24 cellular contexts compared by ENCODE assay signal in genomic region chr1:10940838-10941237, GRCh38.
DNase-seq lines count a peak whose midpoint lies in the region; ATAC-seq and TF ChIP-seq lines count a peak whose summit lies in the region.
"Had no signal": no experiment of that assay in that cellular context is flagged by ENCODE, and none has a peak within 500 bp of the region (broad histone marks: within the 10 kb centered on the region; RNA-seq: fewer than 3 reads in every experiment).

No MANE protein-coding gene starts in this region.

- peaks cover 81% of the 10 kb centered on the region for H3K27me3 Mint-ChIP-seq in activated T-cell treated with anti-CD3 and anti-CD28 coated beads, Interleukin-2, amount 50 U/mL, for 72 hours (ENCODE audit: low read depth)
- peaks cover 19 to 76% (median 20%) of the 10 kb centered on the region in 5 donors for H3K27me3 Mint-ChIP-seq in naive thymus-derived CD4-positive, alpha-beta T cell

- H3K4me2 ChIP-seq in DOHH2 (ENCODE audit: low read length) (peak overlapping the region; percentile 53; the same call in 1 of the 2 replicates), OCI-LY7 (ENCODE audit: low read length) (peak overlapping the region; percentile 60)

- no peak overlapping the region for H3K27ac Mint-ChIP-seq in activated T-cell treated with anti-CD3 and anti-CD28 coated beads, Interleukin-2, amount 50 U/mL, for 72 hours
- peak overlapping the region in 2 of 9 donors; percentile 22 to 85 for H3K27ac Mint-ChIP-seq in naive thymus-derived CD4-positive, alpha-beta T cell

- H4K20me1 ChIP-seq in DOHH2 (ENCODE audit: control insufficient read depth, insufficient read depth, low read depth, low read length) (no peaks in the 10 kb centered on the region), OCI-LY7 (ENCODE audit: insufficient read depth, low read length) (no peaks in the 10 kb centered on the region)

- no peak for DNase-seq in activated T-cell treated with anti-CD3 and anti-CD28 coated beads, Interleukin-2, amount 50 U/mL, for 72 hours
- DNase-seq in activated T-cell treated with anti-CD3 and anti-CD28 coated beads, Interleukin-2, amount 50 U/mL, for 48 hours, result no peak
- DNase-seq in OCI-LY7 (ENCODE audit: low spot score) (no peak), cerebellum (ENCODE audit: low spot score) (no peak), superior temporal gyrus (ENCODE audit: extremely low spot score) (no peak)
- no peak for DNase-seq in naive thymus-derived CD4-positive, alpha-beta T cell
- DNase-seq: anterior cingulate cortex; effector CD4-positive, alpha-beta T cell; HCEC 1CT; kidney glomerular epithelial cell; NCI-H1092 treated with DMSO at 0.1 percent for 48 hours; NCI-H187; NCI-H2171; PC-3; right cardiac atrium; stomach; tibial artery had no signal

- H3F3A ChIP-seq in DOHH2 (ENCODE audit: control insufficient read depth, insufficient read depth), result no peaks in the 10 kb centered on the region

- peak overlapping the region; percentile 83; the same call in 1 of the 2 replicates for H2AFZ ChIP-seq in OCI-LY7 (ENCODE audit: low read length)
- H2AFZ ChIP-seq: hepatocyte had no signal

- H3K4me3 ChIP-seq in DOHH2 (ENCODE audit: low read length) (no peak overlapping the region), OCI-LY7 (ENCODE audit: low read depth, low read length, poor library complexity, severe bottlenecking) (no peak overlapping the region)
- no peak overlapping the region for H3K4me3 ChIP-seq in naive thymus-derived CD4-positive, alpha-beta T cell (ENCODE audit: low read length)
- H3K4me3 ChIP-seq: hepatocyte, stomach, tibial artery, vagina had no signal

- BruUV-seq in OCI-LY7 (replicated peaks; lab: Mats Ljungman, UMichigan), result no TSS peak

- H3K9me3 Mint-ChIP-seq in activated T-cell treated with anti-CD3 and anti-CD28 coated beads, Interleukin-2, amount 50 U/mL, for 72 hours, result no peaks in the 10 kb centered on the region
- peaks cover 0 to 4% (median 0%) of the 10 kb centered on the region in 11 donors for H3K9me3 Mint-ChIP-seq in naive thymus-derived CD4-positive, alpha-beta T cell

- CTCF ChIA-PET in OCI-LY7 (lab: Charles Lee; ENCODE audit: unreplicated experiment), result interaction anchor here (0.6 kb wide), 1 partner anchor 80 kb away, joined by 3 read pairs; no protein-coding TSS in a partner anchor
- CTCF ChIA-PET in naive thymus-derived CD4-positive, alpha-beta T cell (lab: Charles Lee), result interaction anchor here (0.7 to 1.6 kb wide), 3 partner anchors 248 to 446 kb away, joined by 3 to 5 read pairs (median 3); no protein-coding TSS in a partner anchor

- peaks cover 58% of the 10 kb centered on the region for H3K4me1 Mint-ChIP-seq in activated T-cell treated with anti-CD3 and anti-CD28 coated beads, Interleukin-2, amount 50 U/mL, for 72 hours (ENCODE audit: low read depth)
- H3K4me1 Mint-ChIP-seq in naive thymus-derived CD4-positive, alpha-beta T cell, result peaks cover 20 to 50% (median 32%) of the 10 kb centered on the region in 7 donors

- peaks cover 15% of the 10 kb centered on the region for H3K27me3 ChIP-seq in DOHH2 (ENCODE audit: control insufficient read depth, low read length)
- H3K27me3 ChIP-seq in naive thymus-derived CD4-positive, alpha-beta T cell (ENCODE audit: control insufficient read depth in 2 of 2, insufficient read depth in 2 of 2, low read length in 2 of 2), result peaks cover 0 to under 1% of the 10 kb centered on the region in 2 donors
- H3K27me3 ChIP-seq: breast epithelium, hepatocyte, vagina had no signal

- ATAC-seq in activated T-cell treated with anti-CD3 and anti-CD28 coated beads, Interleukin-2, amount 50 U/mL, for 72 hours (replicated peaks in 1 of 2), result no peak
- no peak for ATAC-seq in naive thymus-derived CD4-positive, alpha-beta T cell
- no peak for ATAC-seq in HG02588 (IDR thresholded peaks at IDR 0.05; ENCODE audit: unreplicated experiment)
- ATAC-seq: PC-3, right cardiac atrium had no signal

- H3K4me3 Mint-ChIP-seq in activated T-cell treated with anti-CD3 and anti-CD28 coated beads, Interleukin-2, amount 50 U/mL, for 72 hours, result peak overlapping the region; percentile 59 to 73
- H3K4me3 Mint-ChIP-seq in naive thymus-derived CD4-positive, alpha-beta T cell, result peak overlapping the region; percentile 38 to 93 (median 86)

- H3K79me2 ChIP-seq in DOHH2 (ENCODE audit: control insufficient read depth, low read length), result no peaks in the 10 kb centered on the region
- no peaks in the 10 kb centered on the region for H3K79me2 ChIP-seq in OCI-LY7 (ENCODE audit: insufficient read depth, low read depth, low read length)
- H3K79me2 ChIP-seq: hepatocyte had no signal

- H3K9me2 ChIP-seq in DOHH2 (replicated peaks; ENCODE audit: control insufficient read depth, low read length), result no peaks in the 10 kb centered on the region
- H3K9me2 ChIP-seq in OCI-LY7 (ENCODE audit: insufficient read depth, low read length), result no peaks in the 10 kb centered on the region

- H3K9me3 ChIP-seq in DOHH2 (ENCODE audit: control insufficient read depth, insufficient read depth, low read length) (no peaks in the 10 kb centered on the region), OCI-LY7 (ENCODE audit: low read length) (no peaks in the 10 kb centered on the region)
- no peaks in the 10 kb centered on the region for H3K9me3 ChIP-seq in naive thymus-derived CD4-positive, alpha-beta T cell (ENCODE audit: control insufficient read depth in 2 of 3, low read length in 3 of 3)
- H3K9me3 ChIP-seq: breast epithelium, stomach, tibial artery, vagina had no signal

- no peaks in the 10 kb centered on the region for H3K36me3 Mint-ChIP-seq in activated T-cell treated with anti-CD3 and anti-CD28 coated beads, Interleukin-2, amount 50 U/mL, for 72 hours (ENCODE audit: insufficient read depth in 2 of 2)
- H3K36me3 Mint-ChIP-seq in naive thymus-derived CD4-positive, alpha-beta T cell, result no peaks in the 10 kb centered on the region
- H3K36me3 Mint-ChIP-seq: activated CD8-positive, alpha-beta memory T cell treated with anti-CD3 and anti-CD28 coated beads, Interleukin-2, amount 10 ng/mL, durations not matched to agents 7 days and 5 days had no signal

- H3K36me3 ChIP-seq in DOHH2 (ENCODE audit: control insufficient read depth, low read length), result no peaks in the 10 kb centered on the region
- no peaks in the 10 kb centered on the region for H3K36me3 ChIP-seq in OCI-LY7 (ENCODE audit: insufficient read depth, low read length)
- no peaks in the 10 kb centered on the region for H3K36me3 ChIP-seq in naive thymus-derived CD4-positive, alpha-beta T cell (ENCODE audit: control insufficient read depth in 2 of 3, insufficient read depth in 3 of 3, low read length in 3 of 3)
- H3K36me3 ChIP-seq: breast epithelium, stomach, tibial artery, vagina had no signal

- TF ChIP-seq CTCF in DOHH2 (IDR thresholded peaks at IDR 0.05; ENCODE audit: low read depth, low read length, poor library complexity, severe bottlenecking), result no peak
- no peak for TF ChIP-seq CTCF in OCI-LY7 (conservative IDR thresholded peaks at IDR 0.05; ENCODE audit: low read length)

- H3K27ac ChIP-seq in DOHH2 (ENCODE audit: low read depth, low read length) (no peak overlapping the region), OCI-LY7 (ENCODE audit: low read depth, low read length, poor library complexity, severe bottlenecking) (no peak overlapping the region)
- no peak overlapping the region for H3K27ac ChIP-seq in naive thymus-derived CD4-positive, alpha-beta T cell (ENCODE audit: low read depth, low read length)
- H3K27ac ChIP-seq: breast epithelium, hepatocyte, stomach, tibial artery, vagina, VCaP had no signal

- H3K4me1 ChIP-seq in DOHH2 (ENCODE audit: control insufficient read depth, low read length) (peaks cover 42% of the 10 kb centered on the region), OCI-LY7 (ENCODE audit: insufficient read depth, low read length, poor library complexity, severe bottlenecking) (peaks cover 47% of the 10 kb centered on the region)
- H3K4me1 ChIP-seq in naive thymus-derived CD4-positive, alpha-beta T cell (ENCODE audit: control insufficient read depth in 2 of 2, insufficient read depth in 2 of 2, low read length in 2 of 2), result peaks cover 11 to 29% of the 10 kb centered on the region in 2 donors
- H3K4me1 ChIP-seq: breast epithelium had no signal

- POLR2A ChIA-PET in OCI-LY7 (lab: Charles Lee), result no interaction called here
- POLR2A ChIA-PET in naive thymus-derived CD4-positive, alpha-beta T cell (lab: Charles Lee), result no interaction called here

- intact Hi-C loops in OCI-LY7 (cut with micrococcal nuclease; ENCODE audit: unreplicated experiment), result loop anchor here (1.0 to 2.0 kb wide), 2 partner anchors 249 to 446 kb away; no protein-coding TSS in a partner anchor
- intact Hi-C loops in naive thymus-derived CD4-positive, alpha-beta T cell (cut with micrococcal nuclease), result loop anchor here (1.0 to 2.0 kb wide), 4 partner anchors 36 to 446 kb away; no protein-coding TSS in a partner anchor
